12 cellular contexts compared by ENCODE assay signal in the genomic region with DNA sequence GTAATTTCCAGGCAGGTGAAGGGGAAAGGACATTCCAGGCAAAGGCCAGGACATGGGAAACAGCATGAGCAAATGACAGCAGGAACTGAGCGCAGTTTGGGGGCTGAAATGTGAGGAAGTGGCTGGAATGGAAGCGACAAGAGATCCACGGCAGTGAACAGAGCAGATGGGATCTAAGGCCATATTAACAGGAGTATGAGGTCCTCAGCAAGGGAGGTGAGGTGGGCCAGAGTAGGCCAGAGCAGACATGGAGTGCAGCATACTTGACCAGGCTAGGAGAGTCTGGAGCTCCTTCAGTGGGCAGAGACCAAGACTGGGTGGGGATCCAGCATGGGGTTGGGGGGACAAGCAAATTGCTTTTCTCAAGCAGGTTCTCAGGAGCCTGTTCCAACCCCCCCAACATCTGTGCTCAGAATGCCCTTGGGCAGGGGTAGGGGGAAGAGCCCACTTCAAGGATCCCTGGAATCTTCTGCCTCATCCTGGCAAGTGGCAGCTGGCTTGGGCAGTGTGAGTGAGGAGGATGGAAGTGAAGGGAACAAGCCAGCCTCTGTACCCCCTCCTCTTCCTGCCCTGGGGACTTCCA. TPM values are rescaled to one million over a fixed set of nuclear protein-coding genes. Genes with fewer than 3 reads are reported as not detected.
DNase-seq lines count a peak whose midpoint lies in the region; ATAC-seq and TF ChIP-seq lines count a peak whose summit lies in the region.
"Had no signal": no experiment of that assay in that cellular context is flagged by ENCODE, and none has a peak within 500 bp of the region (broad histone marks: within the 10 kb centered on the region; RNA-seq: fewer than 3 reads in every experiment).

No MANE protein-coding gene starts in this region.

- peaks cover 25% of the 10 kb centered on the region for H3K36me3 Mint-ChIP-seq in endodermal cell (ENCODE audit: low read depth)
- H3K36me3 Mint-ChIP-seq: CD4-positive, alpha-beta memory T cell had no signal

- H3K14ac ChIP-seq in trophoblast cell (ENCODE audit: low read length) = no peak overlapping the region

- H3K27me3 Mint-ChIP-seq in endodermal cell (ENCODE audit: insufficient read depth) = peaks cover 1% of the 10 kb centered on the region

- intact Hi-C loops in Right ventricle myocardium inferior (cut with DNase I) = no loop called here
- intact Hi-C loops in left ventricle myocardium superior (cut with micrococcal nuclease) = loop anchor here (10.0 kb wide), 2 partner anchors 51 to 309 kb away; no protein-coding TSS in a partner anchor
- intact Hi-C loops in aorta (cut with DNase I) = loop anchor here (2.0 to 10.0 kb wide), 4 partner anchors 51 to 307 kb away; no protein-coding TSS in a partner anchor

- H3K4me2 ChIP-seq in trophoblast cell (ENCODE audit: low read length) = no peak overlapping the region

- H3K27ac Mint-ChIP-seq in endodermal cell = peak overlapping the region; percentile 56

- no peak overlapping the region for H2BK5ac ChIP-seq in trophoblast cell (ENCODE audit: low read depth, low read length, poor library complexity)

- H2BK120ac ChIP-seq in trophoblast cell (ENCODE audit: insufficient read depth, low read length, poor library complexity) = no peak overlapping the region

- DNase-seq in Right ventricle myocardium inferior (ENCODE audit: missing footprints) = peak; percentile 48
- no peak for DNase-seq in left ventricle myocardium superior
- no peak for DNase-seq in endodermal cell
- DNase-seq in trophoblast cell = peak in 1 of 2 donors; percentile 8
- peak; percentile 18 to 54 for DNase-seq in aorta
- DNase-seq in LoVo (ENCODE audit: low spot score) = no peak
- DNase-seq: ACHN; CD4-positive, alpha-beta memory T cell; DMS79; HCEC 1CT had no signal

- H2AK5ac ChIP-seq in trophoblast cell (ENCODE audit: low read length) = no peak overlapping the region

- H3K27ac ChIP-seq in endodermal cell (ENCODE audit: low read depth, low read length) (no peak overlapping the region), trophoblast cell (ENCODE audit: low read depth, low read length) (no peak overlapping the region), aorta (ENCODE audit: low read depth in 1 of 2, low read length in 2 of 2) (no peak overlapping the region)

- H2BK12ac ChIP-seq in trophoblast cell (ENCODE audit: low read length) = no peak overlapping the region

- H3K4me3 ChIP-seq in endodermal cell (ENCODE audit: low read length) = no peak overlapping the region
- H3K4me3 ChIP-seq in trophoblast cell (ENCODE audit: low read depth, low read length) = peak overlapping the region; percentile 10
- H3K4me3 ChIP-seq in aorta (ENCODE audit: low read length in 2 of 2) = no peak overlapping the region

- H3K9me3 ChIP-seq in endodermal cell (ENCODE audit: control insufficient read depth, low read length) (no peaks in the 10 kb centered on the region), trophoblast cell (ENCODE audit: insufficient read depth, low read depth, low read length) (no peaks in the 10 kb centered on the region), aorta (ENCODE audit: control insufficient read depth, low read length) (no peaks in the 10 kb centered on the region)

- 93 to 96% methylated on average over 3 of the region's 3 CpGs for WGBS in endodermal cell (ENCODE audit: insufficient coverage in 1 of 2, insufficient read length in 1 of 2), 2 experiments
- WGBS in trophoblast cell (ENCODE audit: extremely low coverage, insufficient coverage, insufficient read length) = no CpG with 5 or more reads among the region's 3 CpGs
- 98 to 99% methylated on average over 3 of the region's 3 CpGs for WGBS in aorta, 2 donors

- H3K79me1 ChIP-seq in trophoblast cell (ENCODE audit: low read length) = no peaks in the 10 kb centered on the region

- H3K18ac ChIP-seq in trophoblast cell (ENCODE audit: low read length) = no peak overlapping the region

- no peak overlapping the region for H2AFZ ChIP-seq in trophoblast cell (ENCODE audit: insufficient read depth, low read length, poor library complexity)

- no peak for TF ChIP-seq CTCF in endodermal cell (conservative IDR thresholded peaks at IDR 0.05)

- H3K79me2 ChIP-seq in trophoblast cell (ENCODE audit: control insufficient read depth, insufficient read depth, low read length, poor library complexity) = no peaks in the 10 kb centered on the region

- H4K12ac ChIP-seq in trophoblast cell (ENCODE audit: low read depth, low read length) = no peak overlapping the region

- H3K27me3 ChIP-seq in endodermal cell (ENCODE audit: control insufficient read depth, insufficient read depth, low read length, poor library complexity, severe bottlenecking) (no peaks in the 10 kb centered on the region), trophoblast cell (ENCODE audit: insufficient read depth, low read length) (no peaks in the 10 kb centered on the region), aorta (ENCODE audit: control insufficient read depth in 1 of 2, insufficient read depth in 2 of 2, low read length in 1 of 2) (no peaks in the 10 kb centered on the region)

- H3K36me3 ChIP-seq in endodermal cell (ENCODE audit: control insufficient read depth, insufficient read depth, low read length) (peaks cover 2% of the 10 kb centered on the region), trophoblast cell (ENCODE audit: control insufficient read depth in 1 of 2, insufficient read depth in 2 of 2, low read length in 2 of 2) (peaks cover 13 to 24% of the 10 kb centered on the region in 2 experiments), aorta (ENCODE audit: control insufficient read depth in 1 of 2, insufficient read depth in 2 of 2, low read length in 1 of 2) (no peaks in the 10 kb centered on the region)

- H3K4me1 Mint-ChIP-seq in endodermal cell = peaks cover 8% of the 10 kb centered on the region
- H3K4me1 Mint-ChIP-seq: CD4-positive, alpha-beta memory T cell had no signal

- H3K9ac ChIP-seq in endodermal cell (ENCODE audit: extremely low read depth, low read length, poor library complexity, severe bottlenecking) (no peak overlapping the region), trophoblast cell (ENCODE audit: low read length) (no peak overlapping the region)

- H4K8ac ChIP-seq in trophoblast cell (ENCODE audit: low read depth, low read length) = no peak overlapping the region

- H3K23ac ChIP-seq in trophoblast cell (ENCODE audit: low read length) = no peak overlapping the region

- peaks cover 13% of the 10 kb centered on the region for H3K4me1 ChIP-seq in endodermal cell (ENCODE audit: control insufficient read depth, insufficient read depth, low read length)
- peaks cover 0 to 3% of the 10 kb centered on the region in 2 experiments for H3K4me1 ChIP-seq in trophoblast cell (ENCODE audit: control insufficient read depth in 1 of 2, insufficient read depth in 2 of 2, low read length in 2 of 2)
- H3K4me1 ChIP-seq in aorta (ENCODE audit: control insufficient read depth in 1 of 2, insufficient read depth in 2 of 2, low read length in 2 of 2) = no peaks in the 10 kb centered on the region

- no peaks in the 10 kb centered on the region for H3K9me3 Mint-ChIP-seq in endodermal cell
- H3K9me3 Mint-ChIP-seq: CD4-positive, alpha-beta memory T cell had no signal

- no peak overlapping the region for H4K91ac ChIP-seq in trophoblast cell (ENCODE audit: low read depth, low read length)

- no peak overlapping the region for H3K4me3 Mint-ChIP-seq in endodermal cell
- H3K4me3 Mint-ChIP-seq: CD4-positive, alpha-beta memory T cell had no signal

- H3K4ac ChIP-seq in trophoblast cell (ENCODE audit: low read depth, low read length) = no peak overlapping the region

- ATAC-seq in Right ventricle myocardium inferior = no peak
- ATAC-seq in left ventricle myocardium superior = no peak
- ATAC-seq in aorta (ENCODE audit: low FRiP score) = no peak
- no peak for ATAC-seq in HG03175 (IDR thresholded peaks at IDR 0.05; ENCODE audit: unreplicated experiment)
- ATAC-seq in GM18873 (IDR thresholded peaks at IDR 0.05; ENCODE audit: low FRiP score, unreplicated experiment) = no peak

RNA-seq across cellular contexts. Expression of a gene that starts 34.5 kb away (rescaled TPM):
- total RNA-seq in Right ventricle myocardium inferior (53.0 TPM), left ventricle myocardium superior (54.8 TPM), endodermal cell (10 to 100 TPM; 70.7 to 71.0 TPM), aorta (10 to 100 TPM; 70.3 to 75.4 TPM)
- polyA plus RNA-seq in endodermal cell (2013, experiment 1 of 2) = 33.4 TPM
- 36.0 TPM for polyA plus RNA-seq in endodermal cell (2013, experiment 2 of 2)
- 22.7 and 24.2 TPM in 2 replicates for polyA plus RNA-seq in trophoblast cell (2013)
- 10 to 100 TPM; 12.0 to 32.5 TPM for polyA plus RNA-seq in aorta
- total RNA-seq: CD4-positive, alpha-beta memory T cell had no signal
- polyA plus RNA-seq: CD4-positive, alpha-beta memory T cell had no signal

Comparison
In these comparisons a context has a peak if more than half of its experiments do, and no peak if none do; other contexts are left out.
1. DNase-seq: peak in Right ventricle myocardium inferior (single experiment) and aorta (2 of 2); none in left ventricle myocardium superior (single experiment), endodermal cell (single experiment) and LoVo (single experiment).